ENCODE assay signal across 23 cellular contexts in the genomic region with DNA sequence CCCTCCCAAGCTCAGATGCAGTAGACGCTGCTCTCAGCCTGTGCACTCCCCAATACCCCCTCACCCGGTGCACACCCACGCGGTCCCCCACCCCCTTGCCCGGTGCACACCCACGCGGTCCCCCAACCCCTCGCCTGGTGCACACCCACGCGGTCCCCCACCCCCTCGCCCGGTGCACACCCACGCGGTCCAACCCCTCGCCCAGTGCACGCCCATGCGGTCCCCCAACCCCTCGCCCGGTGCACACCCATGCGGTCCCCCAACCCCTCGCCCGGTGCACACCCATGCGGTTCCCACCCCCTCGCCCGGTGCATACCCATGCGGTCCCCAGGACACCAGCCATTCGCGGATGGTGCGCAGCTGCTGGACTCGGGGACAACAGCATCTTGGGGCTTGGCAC. TPM values are rescaled to one million over a fixed set of nuclear protein-coding genes. Genes with fewer than 3 reads are reported as not detected.
DNase-seq lines count a peak whose midpoint lies in the region; ATAC-seq, FAIRE-seq and TF ChIP-seq lines count a peak whose summit lies in the region.
"Had no signal": no experiment of that assay in that cellular context is flagged by ENCODE, and none has a peak within 500 bp of the region (broad histone marks: within the 10 kb centered on the region; RNA-seq: fewer than 3 reads in every experiment).

No MANE protein-coding gene starts in this region.

- no peak overlapping the region for H3K23ac ChIP-seq in neuronal stem cell (ENCODE audit: low read depth, low read length, poor library complexity)

- H2BK120ac ChIP-seq in neuronal stem cell (ENCODE audit: low read depth, low read length) = no peak overlapping the region

- no peaks in the 10 kb centered on the region for H3K27me3 ChIP-seq in BLaER1 treated with 17β-estradiol and CSF1 and Interleukin-3, amounts not matched to agents 10 nM and 100 nM
- H3K27me3 ChIP-seq in GM12878 (replicated peaks in 1 of 2; ENCODE audit: control insufficient read depth in 2 of 2, insufficient read depth in 2 of 2, low read length in 1 of 2) (no peaks in the 10 kb centered on the region), neuronal stem cell (ENCODE audit: control insufficient read depth in 3 of 3, insufficient read depth in 3 of 3, low read depth in 1 of 3, low read length in 3 of 3) (peaks cover 0 to 2% (median 0%) of the 10 kb centered on the region in 3 experiments)

- no peak for FAIRE-seq in GM12878 (lab: Jason Lieb, UNC)
- FAIRE-seq: D721Med had no signal

- no peaks in the 10 kb centered on the region for H3K9me3 Mint-ChIP-seq in activated T-cell treated with anti-CD3 and anti-CD28 coated beads, Interleukin-2, amount 50 U/mL, for 24 hours
- H3K9me3 Mint-ChIP-seq in activated T-cell treated with anti-CD3 and anti-CD28 coated beads, Interleukin-2, amount 50 U/mL, for 4 hours = no peaks in the 10 kb centered on the region
- H3K9me3 Mint-ChIP-seq: IgD-negative memory B cell had no signal

- DNase-seq in activated T-cell treated with anti-CD3 and anti-CD28 coated beads, Interleukin-2, amount 50 U/mL, for 24 hours = no peak
- no peak for DNase-seq in activated T-cell treated with anti-CD3 and anti-CD28 coated beads, Interleukin-2, amount 50 U/mL, for 4 hours
- DNase-seq in GM12878 (ENCODE audit: low read depth, low spot score) = no peak
- DNase-seq in neuronal stem cell (ENCODE audit: low spot score) = no peak
- DNase-seq in retina = no peak
- DNase-seq: 8988T; EL; GF-D8; H7; Karpas-422; MV-4-11; NCI-H1105 treated with DMSO at 0.1 percent for 48 hours; NCI-H2029 treated with DMSO at 0.1 percent for 48 hours; NCI-H226; NCI-H524; NCI-H774; NK-92 treated with Interleukin-12 subunit alpha and Interleukin-12 subunit beta, amount 100 ng/mL, for 24 hours; SIG-M5 had no signal

- SMC1A ChIA-PET in GM12878 (lab: Charles Lee; ENCODE audit: uncharacterized antibody, unreplicated experiment) = no interaction called here

- H2BK15ac ChIP-seq in neuronal stem cell (ENCODE audit: low read length) = no peak overlapping the region

- H2BK12ac ChIP-seq in neuronal stem cell (ENCODE audit: low read length) = no peak overlapping the region

- CTCF ChIA-PET in GM12878 (lab: Yijun Ruan, JAX) = interaction anchor here (1.2 to 2.3 kb wide), 2 partner anchors 17 to 298 kb away, joined by 3 to 7 read pairs; no protein-coding TSS in a partner anchor

- TF ChIP-seq EP300 in GM12878 (IDR thresholded peaks at IDR 0.05; ENCODE audit: borderline replicate concordance in 1 of 2, control insufficient read depth in 1 of 2, low read depth in 2 of 2, low read length in 2 of 2) = no peak

- H3K27ac Mint-ChIP-seq in activated T-cell treated with anti-CD3 and anti-CD28 coated beads, Interleukin-2, amount 50 U/mL, for 24 hours = peak overlapping the region; percentile 90

- peak overlapping the region in 2 of 11 experiments; percentile 49 to 55; a peak in 2 of 22 replicates for H3K27ac ChIP-seq in BLaER1 treated with 17β-estradiol and CSF1 and Interleukin-3, amounts not matched to agents 10 nM and 100 nM
- no peak overlapping the region for H3K27ac ChIP-seq in GM12878 (ENCODE audit: control insufficient read depth, insufficient read depth)
- H3K27ac ChIP-seq in neuronal stem cell (replicated peaks; ENCODE audit: low read length) = no peak overlapping the region
- H3K27ac ChIP-seq: C4-2B had no signal

- no peak overlapping the region for H2AK5ac ChIP-seq in neuronal stem cell (ENCODE audit: low read depth, low read length)

- no peak overlapping the region for H3K4me3 Mint-ChIP-seq in activated T-cell treated with anti-CD3 and anti-CD28 coated beads, Interleukin-2, amount 50 U/mL, for 24 hours
- H3K4me3 Mint-ChIP-seq in activated T-cell treated with anti-CD3 and anti-CD28 coated beads, Interleukin-2, amount 50 U/mL, for 4 hours = no peak overlapping the region

- peaks cover 96% of the 10 kb centered on the region for H3K36me3 Mint-ChIP-seq in activated T-cell treated with anti-CD3 and anti-CD28 coated beads, Interleukin-2, amount 50 U/mL, for 24 hours (ENCODE audit: low read depth)
- H3K36me3 Mint-ChIP-seq in activated T-cell treated with anti-CD3 and anti-CD28 coated beads, Interleukin-2, amount 50 U/mL, for 4 hours (ENCODE audit: insufficient read depth) = peaks cover 72% of the 10 kb centered on the region

- peaks cover 13 to 100% (median 51%) of the 10 kb centered on the region in 11 experiments; a peak in 18 of 22 replicates for H4K20me1 ChIP-seq in BLaER1 treated with 17β-estradiol and CSF1 and Interleukin-3, amounts not matched to agents 10 nM and 100 nM
- H4K20me1 ChIP-seq in GM12878 (ENCODE audit: control insufficient read depth, insufficient read depth) = no peaks in the 10 kb centered on the region

- H3K36me3 ChIP-seq in BLaER1 treated with 17β-estradiol and CSF1 and Interleukin-3, amounts not matched to agents 10 nM and 100 nM = peaks cover 74 to 92% (median 82%) of the 10 kb centered on the region in 11 experiments
- peaks cover 28 to 54% of the 10 kb centered on the region in 2 experiments for H3K36me3 ChIP-seq in GM12878 (ENCODE audit: control insufficient read depth in 2 of 2, insufficient read depth in 2 of 2, low read length in 1 of 2)
- H3K36me3 ChIP-seq in neuronal stem cell (replicated peaks in 1 of 2; ENCODE audit: control insufficient read depth in 2 of 2, insufficient read depth in 2 of 2, low read length in 2 of 2) = peaks cover 46 to 92% of the 10 kb centered on the region in 2 donors

- H3K4me1 ChIP-seq in BLaER1 treated with 17β-estradiol and CSF1 and Interleukin-3, amounts not matched to agents 10 nM and 100 nM = peaks cover 95 to 100% (median 98%) of the 10 kb centered on the region in 10 experiments
- H3K4me1 ChIP-seq in GM12878 (ENCODE audit: control insufficient read depth, insufficient read depth, low read length) = no peaks in the 10 kb centered on the region
- no peaks in the 10 kb centered on the region for H3K4me1 ChIP-seq in neuronal stem cell (ENCODE audit: control insufficient read depth in 2 of 2, insufficient read depth in 1 of 2, low read depth in 1 of 2, low read length in 2 of 2)

- no peaks in the 10 kb centered on the region for H3K9me3 ChIP-seq in BLaER1 treated with 17β-estradiol and CSF1 and Interleukin-3, amounts not matched to agents 10 nM and 100 nM (replicated peaks in 1 of 11)
- H3K9me3 ChIP-seq in GM12878 (replicated peaks; ENCODE audit: control insufficient read depth, insufficient read depth, low read length) (no peaks in the 10 kb centered on the region), neuronal stem cell (replicated peaks in 1 of 2; ENCODE audit: control insufficient read depth in 2 of 2, insufficient read depth in 1 of 2, low read depth in 1 of 2, low read length in 2 of 2) (no peaks in the 10 kb centered on the region)

- H4K91ac ChIP-seq in neuronal stem cell (ENCODE audit: low read depth, low read length, poor library complexity) = no peak overlapping the region

- H3K4me2 ChIP-seq in BLaER1 treated with 17β-estradiol and CSF1 and Interleukin-3, amounts not matched to agents 10 nM and 100 nM = peak overlapping the region; percentile 62 to 98 (median 84)
- H3K4me2 ChIP-seq in GM12878 (ENCODE audit: control insufficient read depth, insufficient read depth) (no peak overlapping the region), neuronal stem cell (ENCODE audit: insufficient read depth, low read length, poor library complexity, severe bottlenecking) (no peak overlapping the region)

- no peak overlapping the region for H3K14ac ChIP-seq in neuronal stem cell (ENCODE audit: low read length)

- no peak for TF ChIP-seq POLR2A in GM12878 (IDR thresholded peaks at IDR 0.05; ENCODE audit: low read depth, low read length)

- ATAC-seq in activated T-cell treated with anti-CD3 and anti-CD28 coated beads, Interleukin-2, amount 50 U/mL, for 4 hours = no peak
- ATAC-seq in GM12878 (no peak), GM19351 (IDR thresholded peaks at IDR 0.05; ENCODE audit: unreplicated experiment) (no peak)

- H4K8ac ChIP-seq in neuronal stem cell (ENCODE audit: low read depth, low read length) = no peak overlapping the region

- no TSS peak for BruUV-seq in GM12878 (replicated peaks; lab: Mats Ljungman, UMichigan)

- H3K9ac ChIP-seq in BLaER1 treated with 17β-estradiol and CSF1 and Interleukin-3, amounts not matched to agents 10 nM and 100 nM = peak overlapping the region in 6 of 11 experiments; percentile 27 to 63 (median 48); a peak in 8 of 22 replicates
- H3K9ac ChIP-seq in GM12878 (ENCODE audit: control insufficient read depth, insufficient read depth, low read length) = no peak overlapping the region
- peak overlapping the region; percentile 21 for H3K9ac ChIP-seq in neuronal stem cell (ENCODE audit: low read depth, low read length, poor library complexity)

- H3K79me2 ChIP-seq in GM12878 (ENCODE audit: control insufficient read depth, insufficient read depth, low read length) = no peaks in the 10 kb centered on the region

- TF ChIP-seq CTCF in GM12878 (IDR thresholded peaks at IDR 0.05 in 2 of 3, conservative IDR thresholded peaks at IDR 0.05 in 1 of 3; ENCODE audit: control insufficient read depth in 2 of 3, extremely low read depth in 1 of 3, insufficient read depth in 1 of 3, low read depth in 3 of 3, low read length in 3 of 3) = no peak

- H3K4me3 ChIP-seq in BLaER1 treated with 17β-estradiol and CSF1 and Interleukin-3, amounts not matched to agents 10 nM and 100 nM = peak overlapping the region in 1 of 10 experiments; percentile 48; a peak in 1 of 20 replicates
- no peak overlapping the region for H3K4me3 ChIP-seq in GM12878
- H3K4me3 ChIP-seq in neuronal stem cell (ENCODE audit: low read length in 2 of 2) = no peak overlapping the region

- TF ChIP-seq RAD21 in GM12878 (IDR thresholded peaks at IDR 0.05; ENCODE audit: insufficient read depth, low read depth, low read length) = no peak

- in situ Hi-C loops in GM12878 (cut with MboI) = no loop called here

- POLR2A ChIA-PET in GM12878 (lab: Charles Lee) = no interaction called here

- no peak overlapping the region for H3K4ac ChIP-seq in neuronal stem cell (ENCODE audit: low read length)

- no peak overlapping the region for H3K18ac ChIP-seq in neuronal stem cell (ENCODE audit: low read length)

- WGBS in GM12878 (ENCODE audit: insufficient coverage, insufficient replicate concordance, low lambda C conversion rate, missing lambda C conversion rate) = 89% methylated on average over 18 of the region's 30 CpGs
- WGBS in neuronal stem cell (ENCODE audit: extremely low coverage in 2 of 2, insufficient read length in 2 of 2, insufficient replicate concordance in 1 of 2), 2 donors = no CpG with 5 or more reads among the region's 30 CpGs

- RAD21 ChIA-PET in GM12878 (lab: Charles Lee; ENCODE audit: unreplicated experiment) = no interaction called here

- no peaks in the 10 kb centered on the region for H3K27me3 Mint-ChIP-seq in activated T-cell treated with anti-CD3 and anti-CD28 coated beads, Interleukin-2, amount 50 U/mL, for 24 hours
- no peaks in the 10 kb centered on the region for H3K27me3 Mint-ChIP-seq in activated T-cell treated with anti-CD3 and anti-CD28 coated beads, Interleukin-2, amount 50 U/mL, for 4 hours (ENCODE audit: low read depth)
- H3K27me3 Mint-ChIP-seq: IgD-negative memory B cell had no signal

- peaks cover 76% of the 10 kb centered on the region for H3K4me1 Mint-ChIP-seq in activated T-cell treated with anti-CD3 and anti-CD28 coated beads, Interleukin-2, amount 50 U/mL, for 24 hours (ENCODE audit: low read depth)
- peaks cover 67% of the 10 kb centered on the region for H3K4me1 Mint-ChIP-seq in activated T-cell treated with anti-CD3 and anti-CD28 coated beads, Interleukin-2, amount 50 U/mL, for 4 hours (ENCODE audit: low read depth)

- H2AFZ ChIP-seq in GM12878 (ENCODE audit: control insufficient read depth, low read depth, low read length) (no peak overlapping the region), neuronal stem cell (ENCODE audit: low read length) (no peak overlapping the region)

- peaks cover 12% of the 10 kb centered on the region for H3K79me1 ChIP-seq in neuronal stem cell (ENCODE audit: low read depth, low read length)

- H2BK5ac ChIP-seq in neuronal stem cell (ENCODE audit: low read length) = no peak overlapping the region

- intact Hi-C loops in GM12878 (cut with micrococcal nuclease; ENCODE audit: unreplicated experiment) = no loop called here

RNA-seq across cellular contexts. Expression of a gene that starts 19.9 kb away (rescaled TPM):
- total RNA-seq in activated T-cell treated with anti-CD3 and anti-CD28 coated beads, Interleukin-2, amount 50 U/mL, for 4 hours = 10 to 100 TPM; 55.9 to 99.3 (median 82.8) TPM
- 559 and 619 TPM in 2 replicates for total RNA-seq in GM12878 (2013; cell fraction: nucleolus; rRNA removed)
- total RNA-seq in GM12878 (2014; rRNA removed) (92.6 and 97.8 TPM in 2 replicates), GM12878 (2014; rRNA removed; fragmentation: Illumina TruSeq; extraction: Trizol) (130 and 134 TPM in 2 replicates), GM12878 (2021) (165 and 167 TPM in 2 replicates)
- polyA plus RNA-seq in GM12878 (2011; ENCODE audit: low read depth) = 88.3 TPM
- polyA plus RNA-seq in GM12878 (2011; rRNA removed) (141 and 188 TPM in 2 replicates), GM12878 (2014; fragmentation: Illumina TruSeq; extraction: Trizol) (160 and 179 TPM in 2 replicates), GM12878 (2014; fragmentation: Nextera tagmentation; extraction: Ambion mirVana) (10 to 100 TPM in 1 of 2 experiments, 1 to 10 TPM in 1; 6.6 to 11.8 TPM), GM12878 (2014; rRNA removed) (162 and 172 TPM in 2 replicates), GM12878 (2016; fragmentation: Nextera tagmentation; extraction: Ambion mirVana) (100 to 1,000 TPM; 138 to 153 TPM)
- polyA plus RNA-seq in GM12878 (2011; cell fraction: cytosol; rRNA removed) = 170 and 179 TPM in 2 replicates
- polyA plus RNA-seq in GM12878 (2011; cell fraction: nucleus; rRNA removed) = 778 and 997 TPM in 2 replicates
- 136 and 161 TPM in 2 replicates for polyA plus RNA-seq in GM12878 (2012)
- polyA minus RNA-seq in GM12878 (2011; rRNA and poly(A)+ RNA removed) = 135 and 140 TPM in 2 replicates
- polyA minus RNA-seq in GM12878 (2011; cell fraction: cytosol; rRNA and poly(A)+ RNA removed) = 38.6 and 44.8 TPM in 2 replicates
- polyA minus RNA-seq in GM12878 (2011; cell fraction: nucleus; rRNA and poly(A)+ RNA removed) = 165 and 192 TPM in 2 replicates
- 13.3 TPM for polyA plus RNA-seq in neuronal stem cell (2013, experiment 1 of 2)
- 13.8 TPM for polyA plus RNA-seq in neuronal stem cell (2013, experiment 2 of 2)

RNA-seq across cellular contexts. Expression of a gene that starts 38.6 kb away (rescaled TPM):
- total RNA-seq in activated T-cell treated with anti-CD3 and anti-CD28 coated beads, Interleukin-2, amount 50 U/mL, for 4 hours = 100 to 1,000 TPM; 157 to 179 (median 170) TPM
- 132 and 138 TPM in 2 replicates for total RNA-seq in GM12878 (2013; cell fraction: nucleolus; rRNA removed)
- total RNA-seq in GM12878 (2014; rRNA removed) = 13.6 and 19.7 TPM in 2 replicates
- total RNA-seq in GM12878 (2014; rRNA removed; fragmentation: Illumina TruSeq; extraction: Trizol) = 15.6 and 18.5 TPM in 2 replicates
- total RNA-seq in GM12878 (2021) = 65.7 and 72.6 TPM in 2 replicates
- polyA plus RNA-seq in GM12878 (2011; ENCODE audit: low read depth) = 30.5 TPM
- 19.2 and 35.0 TPM in 2 replicates for polyA plus RNA-seq in GM12878 (2011; rRNA removed)
- polyA plus RNA-seq in GM12878 (2011; cell fraction: cytosol; rRNA removed) = 25.6 and 32.8 TPM in 2 replicates
- 105 and 115 TPM in 2 replicates for polyA plus RNA-seq in GM12878 (2011; cell fraction: nucleus; rRNA removed)
- 45.1 and 52.4 TPM in 2 replicates for polyA plus RNA-seq in GM12878 (2012)
- polyA plus RNA-seq in GM12878 (2014; fragmentation: Illumina TruSeq; extraction: Trizol) = 36.0 and 43.0 TPM in 2 replicates
- polyA plus RNA-seq in GM12878 (2014; fragmentation: Nextera tagmentation; extraction: Ambion mirVana) = 10 to 100 TPM in 1 of 2 experiments, 1 to 10 TPM in 1; 7.2 to 12.4 TPM
- polyA plus RNA-seq in GM12878 (2014; rRNA removed) = 33.1 and 41.6 TPM in 2 replicates
- polyA plus RNA-seq in GM12878 (2016; fragmentation: Nextera tagmentation; extraction: Ambion mirVana) = 10 to 100 TPM; 34.1 to 34.8 TPM
- polyA minus RNA-seq in GM12878 (2011; rRNA and poly(A)+ RNA removed) = 43.5 and 52.6 TPM in 2 replicates
- polyA minus RNA-seq in GM12878 (2011; cell fraction: cytosol; rRNA and poly(A)+ RNA removed) = 8.3 and 19.9 TPM in 2 replicates
- 28.8 and 38.0 TPM in 2 replicates for polyA minus RNA-seq in GM12878 (2011; cell fraction: nucleus; rRNA and poly(A)+ RNA removed)
- 21.1 TPM for polyA plus RNA-seq in neuronal stem cell (2013, experiment 1 of 2)
- polyA plus RNA-seq in neuronal stem cell (2013, experiment 2 of 2) = 23.6 TPM

Comparison
In these comparisons a context has a peak if more than half of its experiments do, and no peak if none do; other contexts are left out.
1. H3K4me2 ChIP-seq: peak in BLaER1 treated with 17β-estradiol and CSF1 and Interleukin-3, amounts not matched to agents 10 nM and 100 nM (11 of 11); none in GM12878 (single experiment) and neuronal stem cell (single experiment).